ENCODE assay signal across 8 cellular contexts in the genomic region with DNA sequence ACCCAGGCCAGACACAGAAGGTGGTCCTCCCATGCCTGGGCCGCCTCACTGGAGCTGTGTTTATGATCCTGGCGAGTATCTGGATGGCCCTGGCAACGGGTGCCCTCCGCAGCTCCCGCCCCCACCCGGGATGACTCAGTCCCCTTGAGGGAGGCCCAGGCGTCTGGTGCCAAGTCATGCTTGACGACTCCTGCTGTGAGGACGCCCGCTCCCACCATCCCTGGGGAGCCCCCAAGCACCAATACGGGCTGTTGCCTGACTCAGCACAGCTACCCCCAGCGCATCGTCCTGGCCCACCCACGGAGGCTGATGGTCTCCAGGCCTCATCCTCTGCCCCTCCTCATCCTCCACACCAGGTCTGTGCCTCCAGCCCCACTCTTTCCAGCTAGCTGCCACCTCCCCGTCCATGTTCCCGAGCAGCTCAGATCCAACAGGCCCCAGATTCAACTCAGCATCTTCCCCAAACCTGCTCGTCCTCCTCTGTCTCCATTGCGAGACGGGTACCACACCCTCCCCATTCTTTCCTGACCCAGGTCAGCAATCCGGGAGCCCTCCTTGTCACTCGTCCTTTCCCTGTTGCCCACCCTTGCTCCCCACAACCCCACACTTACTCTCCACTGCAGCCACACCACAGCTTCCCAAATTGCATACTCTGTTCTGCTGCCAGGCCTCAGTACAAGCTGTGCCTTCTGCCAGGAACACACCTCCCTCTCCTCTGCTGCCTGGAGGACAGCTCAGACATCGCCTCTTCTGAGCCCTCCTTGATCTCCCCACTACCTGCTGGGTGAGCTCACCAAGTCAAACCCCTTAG. TPM values are rescaled to one million over a fixed set of nuclear protein-coding genes. Genes with fewer than 3 reads are reported as not detected.
A peak's percentile ranks its signal among the peaks of the same experiment; 100 is the strongest.
DNase-seq lines count a peak whose midpoint lies in the region; ATAC-seq, FAIRE-seq and TF ChIP-seq lines count a peak whose summit lies in the region.

No MANE protein-coding gene starts in this region.

- peak overlapping the region; percentile 90 for H3K27ac ChIP-seq in ACC112 (ENCODE audit: low read depth, low read length)
- peak overlapping the region; percentile 60 to 93; a peak in 3 of 4 replicates for H3K27ac ChIP-seq in SK-N-SH (ENCODE audit: low read depth in 2 of 2, low read length in 1 of 2)
- peak overlapping the region; percentile 86 to 94 (median 90) for H3K27ac ChIP-seq in esophagus squamous epithelium
- H3K27ac ChIP-seq in prostate gland = peak overlapping the region; percentile 87 to 90

- no peaks in the 10 kb centered on the region for H3K27me3 Mint-ChIP-seq in effector memory CD8-positive, alpha-beta T cell

- no peak for TF ChIP-seq RAD21 in SK-N-SH (IDR thresholded peaks at IDR 0.05; ENCODE audit: low read length)

- DNase-seq in GM12892 (ENCODE audit: insufficient read length) = no peak
- DNase-seq in SK-N-SH = peak; percentile 83
- no peak for DNase-seq in esophagus squamous epithelium (lab: John Stamatoyannopoulos, UW)
- peak; percentile 56 for DNase-seq in prostate gland (ENCODE audit: low spot score)
- no peak for DNase-seq in effector memory CD8-positive, alpha-beta T cell
- no peak for DNase-seq in GF-D8 (lab: John Stamatoyannopoulos, UW)

- TF ChIP-seq POLR2A in GM12892 (IDR thresholded peaks at IDR 0.05; ENCODE audit: low read depth, low read length) (no peak), esophagus squamous epithelium (IDR thresholded peaks at IDR 0.05) (no peak), prostate gland (IDR thresholded peaks at IDR 0.05) (peak; percentile 32)

- CTCF ChIA-PET in SK-N-SH (lab: Yijun Ruan, JAX) = interaction anchor here (1.5 to 2.7 kb wide), 5 partner anchors 11 to 153 kb away, joined by 5 to 14 read pairs (median 9); partner anchors contain the start of gene NCBP3

- peaks cover 31 to 47% of the 10 kb centered on the region in 2 donors for H3K4me1 Mint-ChIP-seq in effector memory CD8-positive, alpha-beta T cell (ENCODE audit: low read depth in 2 of 2)

- no peaks in the 10 kb centered on the region for H3K36me3 ChIP-seq in ACC112 (ENCODE audit: insufficient read depth, low read length)
- H3K36me3 ChIP-seq in SK-N-SH (replicated peaks in 1 of 2; ENCODE audit: control insufficient read depth in 1 of 2, insufficient read depth in 2 of 2, low read length in 1 of 2) = no peaks in the 10 kb centered on the region
- H3K36me3 ChIP-seq in esophagus squamous epithelium = peaks cover 0 to 2% (median 0%) of the 10 kb centered on the region in 3 donors
- H3K36me3 ChIP-seq in prostate gland = no peaks in the 10 kb centered on the region

- H3K9me3 ChIP-seq in SK-N-SH (no peaks in the 10 kb centered on the region), esophagus squamous epithelium (no peaks in the 10 kb centered on the region), prostate gland (no peaks in the 10 kb centered on the region)

- 0 out of 2 replicates have a peak, but pooled peaks cover 4% of the 10 kb centered on the region for H4K20me1 ChIP-seq in SK-N-SH (ENCODE audit: insufficient read depth)

- peak overlapping the region in 1 of 2 donors; percentile 85 for H3K27ac Mint-ChIP-seq in effector memory CD8-positive, alpha-beta T cell

- peak; percentile 27 for FAIRE-seq in GM12892 (lab: Jason Lieb, UNC)

- TF ChIP-seq CTCF in SK-N-SH (IDR thresholded peaks at IDR 0.05) (no peak), esophagus squamous epithelium (IDR thresholded peaks at IDR 0.05) (no peak), prostate gland (IDR thresholded peaks at IDR 0.05) (no peak)

- H3K4me2 ChIP-seq in SK-N-SH = peak overlapping the region; percentile 96

- H2AFZ ChIP-seq in ACC112 (ENCODE audit: low read length, unreplicated experiment) (no peak overlapping the region), SK-N-SH (ENCODE audit: low read depth) (0 out of 2 replicates have a peak overlapping the region, but pooled peaks have one; percentile 17)

- peaks cover 7% of the 10 kb centered on the region for H3K36me3 Mint-ChIP-seq in effector memory CD8-positive, alpha-beta T cell (ENCODE audit: insufficient read depth)

- intact Hi-C loops in esophagus squamous epithelium (cut with DNase I) = no loop called here
- intact Hi-C loops in prostate gland (cut with DNase I) = no loop called here

- WGBS in SK-N-SH (ENCODE audit: low lambda C conversion rate) = 45% methylated on average over 14 of the region's 22 CpGs
- 29 to 37% methylated on average over 12 to 19 of the region's 22 CpGs for WGBS in esophagus squamous epithelium, 2 donors
- 35% methylated on average over 22 of the region's 22 CpGs for WGBS in prostate gland

- H3K9me2 ChIP-seq in SK-N-SH = no peaks in the 10 kb centered on the region

- POLR2A ChIA-PET in SK-N-SH (lab: Yijun Ruan, JAX) = interaction anchor here (2.4 kb wide), 1 partner anchor 11 kb away, joined by 9 read pairs; no protein-coding TSS in a partner anchor

- no peak for ATAC-seq in effector memory CD8-positive, alpha-beta T cell (replicated peaks)
- ATAC-seq in HG03342 (IDR thresholded peaks at IDR 0.05; ENCODE audit: unreplicated experiment) = no peak

- H3K4me1 ChIP-seq in ACC112 (ENCODE audit: control insufficient read depth, insufficient read depth, low read length, unreplicated experiment) = peaks cover 71% of the 10 kb centered on the region
- peaks cover 9 to 39% of the 10 kb centered on the region in 2 experiments; a peak in 3 of 4 replicates for H3K4me1 ChIP-seq in SK-N-SH (ENCODE audit: control insufficient read depth in 1 of 2, insufficient read depth in 2 of 2, low read depth in 1 of 2, low read length in 1 of 2)
- H3K4me1 ChIP-seq in esophagus squamous epithelium = peaks cover 73 to 97% (median 86%) of the 10 kb centered on the region in 3 donors
- H3K4me1 ChIP-seq in prostate gland (replicated peaks) = peaks cover 24% of the 10 kb centered on the region

- H3K79me2 ChIP-seq in ACC112 (ENCODE audit: control insufficient read depth, insufficient read depth, low read length, unreplicated experiment) (peaks cover 10% of the 10 kb centered on the region), SK-N-SH (ENCODE audit: insufficient read depth) (peaks cover 18% of the 10 kb centered on the region; the same call in 1 of the 2 replicates)

- no peaks in the 10 kb centered on the region for H3K9me3 Mint-ChIP-seq in effector memory CD8-positive, alpha-beta T cell

- peak in 1 of 2 experiments; percentile 57; a peak in 1 of 4 replicates for TF ChIP-seq EP300 in SK-N-SH (IDR thresholded peaks at IDR 0.05; ENCODE audit: borderline replicate concordance in 1 of 2, low read depth in 1 of 2, low read length in 1 of 2)

- peak overlapping the region; percentile 80 for H3K9ac ChIP-seq in SK-N-SH

- H3K4me3 ChIP-seq in ACC112 (ENCODE audit: low read depth, low read length) (peak overlapping the region; percentile 92), SK-N-SH (ENCODE audit: low read depth in 2 of 2, low read length in 1 of 2) (no peak overlapping the region; a peak in 1 of 4 replicates), esophagus squamous epithelium (peak overlapping the region in 1 of 4 donors; percentile 21), prostate gland (no peak overlapping the region)

- H3F3A ChIP-seq in SK-N-SH (replicated peaks; ENCODE audit: insufficient read depth) = peaks cover 19% of the 10 kb centered on the region

- no peak overlapping the region for H3K4me3 Mint-ChIP-seq in effector memory CD8-positive, alpha-beta T cell

- no peaks in the 10 kb centered on the region for H3K27me3 ChIP-seq in ACC112 (ENCODE audit: insufficient read depth, low read length)
- no peaks in the 10 kb centered on the region for H3K27me3 ChIP-seq in SK-N-SH (ENCODE audit: insufficient read depth)
- no peaks in the 10 kb centered on the region for H3K27me3 ChIP-seq in esophagus squamous epithelium
- no peaks in the 10 kb centered on the region for H3K27me3 ChIP-seq in prostate gland (replicated peaks; ENCODE audit: insufficient read depth)

TF ChIP-seq in SK-N-SH, 30 proteins besides CTCF, POLR2A, EP300 and RAD21 (continues in another document):
- TF ChIP-seq RCOR1 (IDR thresholded peaks at IDR 0.05; ENCODE audit: low read length) (no peak), ZBTB33 (IDR thresholded peaks at IDR 0.05; ENCODE audit: borderline replicate concordance, low read depth) (no peak)

RNA-seq across cellular contexts. Expression of gene CAMKK1, which starts 2.6 kb away (rescaled TPM):
- polyA plus RNA-seq in GM12892 (2012; ENCODE audit: missing spikeins) = 1.5 TPM
- 6.8 and 8.1 TPM in 2 replicates for polyA plus RNA-seq in SK-N-SH (2012; rRNA removed)
- polyA plus RNA-seq in SK-N-SH (2012; cell fraction: cytosol; rRNA removed) = 2.9 and 4.5 TPM in 2 replicates
- polyA plus RNA-seq in SK-N-SH (2012; cell fraction: nucleus; rRNA removed) = 21.8 and 22.5 TPM in 2 replicates
- 1 to 10 TPM; 3.3 to 9.5 (median 3.8) TPM for total RNA-seq in esophagus squamous epithelium
- 10 to 100 TPM in 1 of 2 donors, 1 to 10 TPM in 1; 2.0 to 12.8 TPM for total RNA-seq in prostate gland

RNA-seq across cellular contexts. Expression of gene P2RX1, which starts 26.0 kb away (rescaled TPM):
- polyA plus RNA-seq in GM12892 (2012; ENCODE audit: missing spikeins) = 0.87 TPM
- not detected in 2 replicates for polyA plus RNA-seq in SK-N-SH (2012; rRNA removed)
- not detected in 2 replicates for polyA plus RNA-seq in SK-N-SH (2012; cell fraction: cytosol; rRNA removed)
- polyA plus RNA-seq in SK-N-SH (2012; cell fraction: nucleus; rRNA removed) = 0.04 TPM in 1 of 2 replicates, not detected in the other
- 10 to 100 TPM in 1 of 4 donors, 1 to 10 TPM in 3; 1.2 to 13.0 (median 2.1) TPM for total RNA-seq in esophagus squamous epithelium
- 10 to 100 TPM in 1 of 2 donors, 1 to 10 TPM in 1; 3.8 to 22.5 TPM for total RNA-seq in prostate gland

RNA-seq across cellular contexts. Expression of gene NCBP3, which starts 44.2 kb away (rescaled TPM):
- 21.0 TPM for polyA plus RNA-seq in GM12892 (2012; ENCODE audit: missing spikeins)
- polyA plus RNA-seq in SK-N-SH (2012; rRNA removed) = 6.5 and 9.5 TPM in 2 replicates
- 7.4 and 9.4 TPM in 2 replicates for polyA plus RNA-seq in SK-N-SH (2012; cell fraction: cytosol; rRNA removed)
- polyA plus RNA-seq in SK-N-SH (2012; cell fraction: nucleus; rRNA removed) = 16.2 and 29.3 TPM in 2 replicates
- total RNA-seq in esophagus squamous epithelium = 10 to 100 TPM; 12.1 to 26.1 (median 17.1) TPM
- total RNA-seq in prostate gland = 100 to 1,000 TPM in 1 of 2 donors, 10 to 100 TPM in 1; 14.8 to 370 TPM

Comparison
In these comparisons a context has a peak if more than half of its experiments do, and no peak if none do; other contexts are left out.
1. DNase-seq: peak in SK-N-SH (single experiment) and prostate gland (single experiment); none in GM12892 (single experiment), esophagus squamous epithelium (single experiment), effector memory CD8-positive, alpha-beta T cell (0 of 3) and GF-D8 (single experiment).
2. Peak in every context shown above with its lines, with median percentiles within 50 percentile points of each other: H3K27ac ChIP-seq.